In the genomic region with DNA sequence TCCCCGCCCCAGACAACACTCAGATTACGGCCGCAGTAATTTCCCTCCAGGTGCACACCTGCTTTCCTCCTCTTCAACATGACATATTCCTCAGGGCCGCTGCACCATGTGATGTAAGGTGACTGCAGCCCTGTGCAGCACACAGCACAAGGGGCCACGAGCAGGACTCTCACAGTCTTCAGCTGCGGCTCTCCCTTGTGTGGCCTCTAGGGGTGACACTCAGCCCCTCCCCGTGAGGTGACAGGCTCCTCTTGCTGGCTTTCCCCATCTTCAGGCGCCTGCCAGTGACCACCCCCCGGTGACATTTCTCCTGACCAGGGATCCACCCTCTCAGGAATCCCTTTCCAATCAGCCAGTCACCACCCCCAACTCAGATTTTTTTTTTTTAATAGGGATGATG, we compare ENCODE assay signal across 10 cellular contexts. TPM values are rescaled to one million over a fixed set of nuclear protein-coding genes. Genes with fewer than 3 reads are reported as not detected.
DNase-seq lines count a peak whose midpoint lies in the region; ATAC-seq, FAIRE-seq and TF ChIP-seq lines count a peak whose summit lies in the region.
"Had no signal": no experiment of that assay in that cellular context is flagged by ENCODE, and none has a peak within 500 bp of the region (broad histone marks: within the 10 kb centered on the region; RNA-seq: fewer than 3 reads in every experiment).

No MANE protein-coding gene starts in this region.

- DNase-seq in COR-L47 (lab: John Stamatoyannopoulos, UW) (peak; percentile 68), GM12891 (ENCODE audit: insufficient read length, low spot score) (peak; percentile 63), NCI-H526 (lab: John Stamatoyannopoulos, UW) (peak; percentile 43 to 75), germinal center (ENCODE audit: low spot score) (peak; percentile 40)
- no peak for DNase-seq in stimulated activated naive CD4-positive, alpha-beta T cell (lab: John Stamatoyannopoulos, UW)
- DNase-seq: activated T-cell treated with anti-CD3 and anti-CD28 coated beads, Interleukin-2, amount 50 U/mL, for 4 hours; cortex of kidney had no signal

- ATAC-seq in HG03439 (IDR thresholded peaks at IDR 0.05; ENCODE audit: unreplicated experiment): no peak
- no peak for ATAC-seq in GM18519 (IDR thresholded peaks at IDR 0.05; ENCODE audit: low FRiP score, unreplicated experiment)
- no peak for ATAC-seq in HG03342 (IDR thresholded peaks at IDR 0.05; ENCODE audit: unreplicated experiment)

- no peak for TF ChIP-seq POLR2A in GM12891 (IDR thresholded peaks at IDR 0.05; ENCODE audit: low read depth, low read length)

- no peak for FAIRE-seq in GM12891 (lab: Jason Lieb, UNC)

TF ChIP-seq in GM12891, 5 proteins besides CTCF, POLR2A, EP300 and RAD21:
- TF ChIP-seq TAF1 (IDR thresholded peaks at IDR 0.05; ENCODE audit: low read depth, low read length): no peak
- TF ChIP-seq POLR2AphosphoS5 (IDR thresholded peaks at IDR 0.05; ENCODE audit: low read depth, low read length): no peak
- TF ChIP-seq POU2F2 (IDR thresholded peaks at IDR 0.05; ENCODE audit: low read depth, low read length): no peak
- no peak for TF ChIP-seq PAX5 (IDR thresholded peaks at IDR 0.05; ENCODE audit: insufficient read depth, low read length, severe bottlenecking)
- TF ChIP-seq SPI1 (IDR thresholded peaks at IDR 0.05; ENCODE audit: low read depth, low read length): no peak

RNA-seq across cellular contexts. Expression of a gene that starts 31.3 kb away (rescaled TPM):
- polyA plus RNA-seq in GM12891 (2012; ENCODE audit: low read depth, missing spikeins): not detected

RNA-seq across cellular contexts. Expression of a gene that starts 42.8 kb away (rescaled TPM):
- not detected for polyA plus RNA-seq in GM12891 (2012; ENCODE audit: low read depth, missing spikeins)

RNA-seq across cellular contexts. Expression of a gene that starts 56.4 kb away (rescaled TPM):
- polyA plus RNA-seq in GM12891 (2012; ENCODE audit: low read depth, missing spikeins): 26.5 TPM

Comparison
In these comparisons a context has a peak if more than half of its experiments do, and no peak if none do; other contexts are left out.
1. DNase-seq: peak in COR-L47 (single experiment), GM12891 (single experiment), NCI-H526 (2 of 2) and germinal center (single experiment); none in stimulated activated naive CD4-positive, alpha-beta T cell (0 of 6).